ENCODE assay signal across 1 cellular context in genomic region chr13:67518785-67519184, GRCh38.
TF ChIP-seq lines count a peak whose summit lies in the region.

No MANE protein-coding gene starts in this region.

TF ChIP-seq in H1, 55 proteins besides CTCF, POLR2A, EP300 and RAD21:
- peak; percentile 26 for TF ChIP-seq SIX5 (IDR thresholded peaks at IDR 0.05; ENCODE audit: low read depth, low read length)
- peak; percentile 29 for TF ChIP-seq NANOG (IDR thresholded peaks at IDR 0.05; ENCODE audit: insufficient read depth, low read depth, low read length, poor library complexity, severe bottlenecking)
- no peak for TF ChIP-seq KDM1A (IDR thresholded peaks at IDR 0.05; ENCODE audit: borderline replicate concordance, low read length)
- TF ChIP-seq YY1 (IDR thresholded peaks at IDR 0.05; ENCODE audit: low read depth, low read length): 0 out of 2 replicates have a peak, but pooled peaks have one; percentile 28
